In the genomic region with DNA sequence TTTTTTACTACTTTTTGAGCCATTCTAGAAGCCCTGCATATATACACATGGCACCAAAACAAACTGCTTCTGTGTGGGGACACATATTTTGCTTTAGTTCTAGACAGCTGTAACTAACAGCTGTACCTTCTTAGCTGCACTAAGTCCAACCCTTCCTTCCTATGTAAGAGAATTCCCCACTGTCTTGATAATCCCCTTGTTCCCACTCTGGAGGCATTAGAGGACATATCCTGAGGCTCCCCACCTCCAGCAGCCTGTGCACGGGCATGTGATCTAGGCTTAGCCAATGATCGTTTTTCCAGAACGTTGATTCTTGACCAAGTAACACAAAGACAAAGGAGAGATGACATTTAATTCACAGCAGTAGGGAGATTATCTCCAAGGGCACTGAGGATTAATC, we compare ENCODE assay signal across 24 cellular contexts. TPM values are rescaled to one million over a fixed set of nuclear protein-coding genes. Genes with fewer than 3 reads are reported as not detected.
DNase-seq lines count a peak whose midpoint lies in the region; ATAC-seq, FAIRE-seq and TF ChIP-seq lines count a peak whose summit lies in the region.
"Had no signal": no experiment of that assay in that cellular context is flagged by ENCODE, and none has a peak within 500 bp of the region (broad histone marks: within the 10 kb centered on the region; RNA-seq: fewer than 3 reads in every experiment).

No MANE protein-coding gene starts in this region.

- DNase-seq in keratinocyte (ENCODE audit: low read depth, low spot score) (no peak), urothelium cell line (ENCODE audit: low spot score) (no peak), right lobe of liver (no peak), breast epithelium (ENCODE audit: low spot score in 2 of 2) (no peak), Caco-2 (no peak)
- DNase-seq: 8988T; ACHN; BE2C; C1 segment of cervical spinal cord; Calu3; CD4-positive, alpha-beta memory T cell; CD4-positive, CD25-positive, alpha-beta regulatory T cell; CD8-positive, alpha-beta memory T cell; COR-L47; DMS79 treated with DMSO at 0.1 percent for 48 hours; GF-D8 had no signal

- BruUV-seq in Caco-2 (replicated peaks; lab: Mats Ljungman, UMichigan), result no TSS peak

- H3K9ac ChIP-seq in keratinocyte (ENCODE audit: control insufficient read depth, extremely low read depth, insufficient read depth, low read length), result no peak overlapping the region
- H3K9ac ChIP-seq: BLaER1 had no signal

- H3K36me3 ChIP-seq in keratinocyte (ENCODE audit: control insufficient read depth in 2 of 2, extremely low read depth in 1 of 2, insufficient read depth in 2 of 2, low read length in 2 of 2) (no peaks in the 10 kb centered on the region), right lobe of liver (no peaks in the 10 kb centered on the region), breast epithelium (no peaks in the 10 kb centered on the region), Caco-2 (ENCODE audit: control insufficient read depth, insufficient read depth, low read length) (no peaks in the 10 kb centered on the region)
- H3K36me3 ChIP-seq: BE2C, BLaER1 had no signal

- dilution Hi-C loops in keratinocyte (cut with MboI; ENCODE audit: extremely low pct_ligation_motif_present, low sequenced_read_pairs), result no loop called here

- H3K4me1 Mint-ChIP-seq in nephron, result peaks cover 20% of the 10 kb centered on the region
- H3K4me1 Mint-ChIP-seq in Caco-2 (ENCODE audit: low read depth, unreplicated experiment), result no peaks in the 10 kb centered on the region
- H3K4me1 Mint-ChIP-seq: CD4-positive, alpha-beta memory T cell; CD8-positive, alpha-beta memory T cell had no signal

- ATAC-seq in right lobe of liver, result no peak

- no peaks in the 10 kb centered on the region for H3K27me3 Mint-ChIP-seq in nephron (ENCODE audit: low read depth)
- peaks cover 5% of the 10 kb centered on the region for H3K27me3 Mint-ChIP-seq in Caco-2 (ENCODE audit: insufficient read depth, unreplicated experiment)

- no peak for TF ChIP-seq CTCF in keratinocyte (optimal IDR thresholded peaks at IDR 0.05 in 1 of 3, IDR thresholded peaks at IDR 0.05 in 1 of 3, conservative IDR thresholded peaks at IDR 0.05 in 1 of 3; ENCODE audit: extremely low read depth in 1 of 3, insufficient read depth in 2 of 3, low read length in 3 of 3)
- no peak for TF ChIP-seq CTCF in nephron (IDR thresholded peaks at IDR 0.05; ENCODE audit: unreplicated experiment in 3 of 3)
- no peak for TF ChIP-seq CTCF in right lobe of liver (IDR thresholded peaks at IDR 0.05)
- TF ChIP-seq CTCF in breast epithelium (IDR thresholded peaks at IDR 0.05), result no peak
- no peak for TF ChIP-seq CTCF in Caco-2 (IDR thresholded peaks at IDR 0.05; ENCODE audit: insufficient read depth in 1 of 2, low read depth in 1 of 2, low read length in 1 of 2, severe bottlenecking in 1 of 2, unreplicated experiment in 1 of 2)

- no peaks in the 10 kb centered on the region for H3K27me3 ChIP-seq in keratinocyte (ENCODE audit: control insufficient read depth, extremely low read depth, insufficient read depth, low read length)
- H3K27me3 ChIP-seq in right lobe of liver, result no peaks in the 10 kb centered on the region
- no peaks in the 10 kb centered on the region for H3K27me3 ChIP-seq in breast epithelium
- no peaks in the 10 kb centered on the region for H3K27me3 ChIP-seq in Caco-2 (replicated peaks; ENCODE audit: control insufficient read depth, insufficient read depth, low read length)
- H3K27me3 ChIP-seq: BE2C, BLaER1 had no signal

- H3K36me3 Mint-ChIP-seq in nephron (ENCODE audit: low read depth), result no peaks in the 10 kb centered on the region
- no peaks in the 10 kb centered on the region for H3K36me3 Mint-ChIP-seq in Caco-2 (ENCODE audit: insufficient read depth, unreplicated experiment)
- H3K36me3 Mint-ChIP-seq: CD14-positive monocyte; CD4-positive, alpha-beta memory T cell; CD4-positive, CD25-positive, alpha-beta regulatory T cell; CD8-positive, alpha-beta memory T cell had no signal

- H3K27ac ChIP-seq in keratinocyte (ENCODE audit: control insufficient read depth, insufficient read depth, low read length) (no peak overlapping the region), right lobe of liver (no peak overlapping the region), breast epithelium (no peak overlapping the region)
- H3K27ac ChIP-seq: BLaER1 had no signal

- intact Hi-C loops in right lobe of liver (cut with DNase I) (no loop called here), breast epithelium (cut with DNase I; ENCODE audit: low total_unique reads) (no loop called here), Caco-2 (cut with micrococcal nuclease; ENCODE audit: unreplicated experiment) (no loop called here)

- CTCF ChIA-PET in Caco-2 (lab: Charles Lee), result no interaction called here

- H3K4me3 ChIP-seq in keratinocyte (ENCODE audit: control insufficient read depth in 2 of 3, extremely low read depth in 1 of 3, insufficient read depth in 2 of 3, low read depth in 1 of 3, low read length in 3 of 3) (no peak overlapping the region), right lobe of liver (no peak overlapping the region), breast epithelium (no peak overlapping the region), Caco-2 (ENCODE audit: low read depth, low read length) (no peak overlapping the region)
- H3K4me3 ChIP-seq: BLaER1 had no signal

- no peaks in the 10 kb centered on the region for H3K9me1 ChIP-seq in keratinocyte (ENCODE audit: control insufficient read depth, extremely low read depth, insufficient read depth, low read length)

- peak overlapping the region; percentile 28 to 61 (median 40) for H3K27ac Mint-ChIP-seq in nephron
- no peak overlapping the region for H3K27ac Mint-ChIP-seq in Caco-2 (ENCODE audit: unreplicated experiment)
- H3K27ac Mint-ChIP-seq: CD14-positive monocyte; CD4-positive, CD25-positive, alpha-beta regulatory T cell; CD8-positive, alpha-beta memory T cell had no signal

- H3K9me3 ChIP-seq in keratinocyte (ENCODE audit: control insufficient read depth, low read depth, low read length) (no peaks in the 10 kb centered on the region), right lobe of liver (no peaks in the 10 kb centered on the region), breast epithelium (no peaks in the 10 kb centered on the region), Caco-2 (no peaks in the 10 kb centered on the region)
- H3K9me3 ChIP-seq: BE2C, BLaER1 had no signal

- POLR2A ChIA-PET in Caco-2 (lab: Charles Lee), result no interaction called here

- WGBS in right lobe of liver (ENCODE audit: insufficient coverage, low coverage, low lambda C conversion rate, missing lambda C conversion rate), result 63% methylated on average over 3 of the region's 3 CpGs

- H3K9me3 Mint-ChIP-seq in nephron (no peaks in the 10 kb centered on the region), Caco-2 (ENCODE audit: unreplicated experiment) (no peaks in the 10 kb centered on the region)
- H3K9me3 Mint-ChIP-seq: CD14-positive monocyte; CD8-positive, alpha-beta memory T cell had no signal

- peak; percentile 13 for FAIRE-seq in keratinocyte (lab: Jason Lieb, UNC)
- FAIRE-seq in urothelium cell line (lab: Jason Lieb, UNC), result peak; percentile 72
- FAIRE-seq: A204.1, D721Med, G401.6, GM12891, GM19239 had no signal

- no peaks in the 10 kb centered on the region for H3K79me2 ChIP-seq in keratinocyte (ENCODE audit: control insufficient read depth, insufficient read depth, low read length)

- peaks cover 9% of the 10 kb centered on the region for H3K4me1 ChIP-seq in keratinocyte (ENCODE audit: control insufficient read depth, extremely low read depth, insufficient read depth, low read length)
- H3K4me1 ChIP-seq in right lobe of liver, result peaks cover 0 to under 1% (median 0%) of the 10 kb centered on the region in 4 donors
- H3K4me1 ChIP-seq in breast epithelium, result no peaks in the 10 kb centered on the region
- no peaks in the 10 kb centered on the region for H3K4me1 ChIP-seq in Caco-2
- H3K4me1 ChIP-seq: BE2C, BLaER1 had no signal

- H3K4me3 Mint-ChIP-seq in nephron, result no peak overlapping the region
- H3K4me3 Mint-ChIP-seq in Caco-2 (ENCODE audit: unreplicated experiment), result no peak overlapping the region
- H3K4me3 Mint-ChIP-seq: CD14-positive monocyte; CD4-positive, alpha-beta memory T cell; CD4-positive, CD25-positive, alpha-beta regulatory T cell had no signal

- H4K20me1 ChIP-seq in keratinocyte (ENCODE audit: control insufficient read depth, extremely low read depth, insufficient read depth, low read length), result no peaks in the 10 kb centered on the region
- H4K20me1 ChIP-seq: BLaER1 had no signal

- TF ChIP-seq POLR2A in right lobe of liver (IDR thresholded peaks at IDR 0.05) (no peak), breast epithelium (IDR thresholded peaks at IDR 0.05) (no peak)

- H2AFZ ChIP-seq in keratinocyte (ENCODE audit: control insufficient read depth, low read length), result no peak overlapping the region

- H3K4me2 ChIP-seq in keratinocyte (ENCODE audit: control insufficient read depth, extremely low read depth, insufficient read depth, low read depth, low read length), result no peak overlapping the region
- H3K4me2 ChIP-seq: BLaER1 had no signal

RNA-seq across cellular contexts. Expression of gene CDK13, which starts 13.3 kb away (rescaled TPM):
- 22.0 to 30.7 TPM (median 25.4 TPM) in 3 replicates for polyA plus RNA-seq in keratinocyte
- polyA plus RNA-seq in keratinocyte (2011; ENCODE audit: low read depth), result 28.9 TPM
- polyA plus RNA-seq in keratinocyte (2011; cell fraction: cytosol; rRNA removed), result 11.7 and 23.7 TPM in 2 replicates
- 49.2 and 52.8 TPM in 2 replicates for polyA plus RNA-seq in keratinocyte (2011; cell fraction: nucleus; rRNA removed)
- polyA plus RNA-seq in keratinocyte (2012; ENCODE audit: low replicate concordance), result 20.8 and 23.7 TPM in 2 replicates
- polyA minus RNA-seq in keratinocyte, result 27.6 to 74.1 TPM (median 50.2 TPM) in 3 replicates
- 19.4 TPM for polyA minus RNA-seq in keratinocyte (2011; cell fraction: cytosol; rRNA and poly(A)+ RNA removed)
- 42.1 and 77.6 TPM in 2 replicates for polyA minus RNA-seq in keratinocyte (2011; cell fraction: nucleus; rRNA and poly(A)+ RNA removed)
- 10 to 100 TPM; 21.2 to 35.2 (median 27.1) TPM for total RNA-seq in right lobe of liver
- total RNA-seq in breast epithelium, result 100 to 1,000 TPM in 1 of 3 donors, 10 to 100 TPM in 2; 70.9 to 128 (median 95.4) TPM
- total RNA-seq in Caco-2 (2022), result 45.8 and 45.9 TPM in 2 replicates
